ENCODE assay signal across 11 cellular contexts in genomic region chr22:27476729-27477128, GRCh38.
A peak's percentile ranks its signal among the peaks of the same experiment; 100 is the strongest.
DNase-seq lines count a peak whose midpoint lies in the region; ATAC-seq and TF ChIP-seq lines count a peak whose summit lies in the region.
"Had no signal": no experiment of that assay in that cellular context is flagged by ENCODE, and none has a peak within 500 bp of the region (broad histone marks: within the 10 kb centered on the region; RNA-seq: fewer than 3 reads in every experiment).

No MANE protein-coding gene starts in this region.

- H3K4ac ChIP-seq in mesenchymal stem cell (ENCODE audit: low read depth in 1 of 2, low read length in 2 of 2), result no peak overlapping the region

- H3K79me1 ChIP-seq in mesenchymal stem cell (replicated peaks; ENCODE audit: low read length, poor library complexity, severe bottlenecking), result peaks cover 2% of the 10 kb centered on the region

- no peaks in the 10 kb centered on the region for H3K9me3 Mint-ChIP-seq in chondrocyte (ENCODE audit: low read depth)
- peaks cover 4 to 5% of the 10 kb centered on the region in 2 donors for H3K9me3 Mint-ChIP-seq in stimulated activated naive B cell treated with anti-CD40 and anti-IgM and Interleukin-4, amounts not matched to agents 10 μg/mL and 1 μg/mL and 100 μg/mL, for 72 hours

- H3K36me3 ChIP-seq in MG63, result no peaks in the 10 kb centered on the region
- H3K36me3 ChIP-seq in mesenchymal stem cell (ENCODE audit: control insufficient read depth in 1 of 2, insufficient read depth in 2 of 2, low read depth in 1 of 2, low read length in 2 of 2), result no peaks in the 10 kb centered on the region
- H3K36me3 ChIP-seq in vagina, result no peaks in the 10 kb centered on the region

- peak overlapping the region in 1 of 2 experiments; percentile 48 for H3K18ac ChIP-seq in mesenchymal stem cell (ENCODE audit: low read depth in 1 of 2, low read length in 2 of 2)

- H3K27ac ChIP-seq in mesenchymal stem cell (ENCODE audit: low read length, poor library complexity, severe bottlenecking) (peak overlapping the region; percentile 95), vagina (no peak overlapping the region)

- H3K9me3 ChIP-seq in MG63 (no peaks in the 10 kb centered on the region), mesenchymal stem cell (ENCODE audit: control insufficient read depth, low read length) (no peaks in the 10 kb centered on the region), vagina (no peaks in the 10 kb centered on the region)

- intact Hi-C loops in vagina (cut with DNase I), result no loop called here

- no peaks in the 10 kb centered on the region for H3K27me3 Mint-ChIP-seq in chondrocyte (ENCODE audit: low read depth)
- peaks cover 0 to 4% of the 10 kb centered on the region in 2 donors for H3K27me3 Mint-ChIP-seq in stimulated activated naive B cell treated with anti-CD40 and anti-IgM and Interleukin-4, amounts not matched to agents 10 μg/mL and 1 μg/mL and 100 μg/mL, for 72 hours

- peak overlapping the region; percentile 85 for H3K27ac Mint-ChIP-seq in chondrocyte (ENCODE audit: unreplicated experiment)
- H3K27ac Mint-ChIP-seq in stimulated activated naive B cell treated with anti-CD40 and anti-IgM and Interleukin-4, amounts not matched to agents 10 μg/mL and 1 μg/mL and 100 μg/mL, for 72 hours, result no peak overlapping the region

- peak overlapping the region; percentile 49 for H2BK5ac ChIP-seq in mesenchymal stem cell (ENCODE audit: low read depth, low read length, poor library complexity, severe bottlenecking)

- DNase-seq in AG08396 (ENCODE audit: low spot score) (peak; percentile 67), MG63 (peak; percentile 69), chondrocyte (ENCODE audit: low spot score) (no peak), mesenchymal stem cell (peak; percentile 59), NCI-H2107 treated with DMSO at 0.1 percent for 48 hours (lab: John Stamatoyannopoulos, UW; ENCODE audit: unreplicated experiment) (no peak), vagina (ENCODE audit: extremely low spot score in 2 of 2) (no peak)
- DNase-seq in stimulated activated naive B cell treated with anti-CD40 and anti-IgM and Interleukin-4, amounts not matched to agents 10 μg/mL and 1 μg/mL and 100 μg/mL, for 72 hours, result no peak
- DNase-seq: AML-193, NCI-H1417, right cardiac atrium had no signal

- H3K4me1 ChIP-seq in mesenchymal stem cell (ENCODE audit: control insufficient read depth, insufficient read depth, low read depth, low read length), result peaks cover 39% of the 10 kb centered on the region
- peaks cover 9% of the 10 kb centered on the region for H3K4me1 ChIP-seq in vagina

- H3K9ac ChIP-seq in mesenchymal stem cell (ENCODE audit: low read length), result no peak overlapping the region

- H3K27me3 ChIP-seq in MG63 (no peaks in the 10 kb centered on the region), mesenchymal stem cell (ENCODE audit: control insufficient read depth in 1 of 2, insufficient read depth in 1 of 2, low read length in 2 of 2) (no peaks in the 10 kb centered on the region), vagina (no peaks in the 10 kb centered on the region)

- H2BK15ac ChIP-seq in mesenchymal stem cell (ENCODE audit: low read depth, poor library complexity, severe bottlenecking), result peak overlapping the region; percentile 34

- peak overlapping the region; percentile 32 for H4K8ac ChIP-seq in mesenchymal stem cell (ENCODE audit: low read length)

- no peak overlapping the region for H2AFZ ChIP-seq in mesenchymal stem cell (ENCODE audit: low read depth, low read length)

- no peak overlapping the region for H3K23ac ChIP-seq in mesenchymal stem cell (ENCODE audit: low read length in 2 of 2)

- peak overlapping the region; percentile 74 for H4K91ac ChIP-seq in mesenchymal stem cell (ENCODE audit: low read length)

- H3K4me1 Mint-ChIP-seq in chondrocyte (ENCODE audit: low read depth), result peaks cover 38% of the 10 kb centered on the region
- H3K4me1 Mint-ChIP-seq in stimulated activated naive B cell treated with anti-CD40 and anti-IgM and Interleukin-4, amounts not matched to agents 10 μg/mL and 1 μg/mL and 100 μg/mL, for 72 hours, result no peaks in the 10 kb centered on the region

- peak overlapping the region; percentile 93 for H2AK5ac ChIP-seq in mesenchymal stem cell (ENCODE audit: low read length, severe bottlenecking)

- H2BK120ac ChIP-seq in mesenchymal stem cell (ENCODE audit: low read depth, low read length), result no peak overlapping the region

- no peak for TF ChIP-seq POLR2A in vagina (IDR thresholded peaks at IDR 0.05)

- H3K36me3 Mint-ChIP-seq in chondrocyte (ENCODE audit: low read depth), result peaks cover 2% of the 10 kb centered on the region
- no peaks in the 10 kb centered on the region for H3K36me3 Mint-ChIP-seq in stimulated activated naive B cell treated with anti-CD40 and anti-IgM and Interleukin-4, amounts not matched to agents 10 μg/mL and 1 μg/mL and 100 μg/mL, for 72 hours

- H3K4me3 ChIP-seq in MG63, result no peak overlapping the region
- no peak overlapping the region for H3K4me3 ChIP-seq in mesenchymal stem cell (ENCODE audit: insufficient read depth in 1 of 2, low read depth in 1 of 2, low read length in 2 of 2)
- no peak overlapping the region for H3K4me3 ChIP-seq in vagina

- no peak overlapping the region for H3K14ac ChIP-seq in mesenchymal stem cell (ENCODE audit: low read length in 2 of 2)

- H2BK12ac ChIP-seq in mesenchymal stem cell (ENCODE audit: low read length in 2 of 2), result peak overlapping the region in 1 of 2 experiments; percentile 60

- H3K4me2 ChIP-seq in mesenchymal stem cell (ENCODE audit: low read length, poor library complexity, severe bottlenecking), result no peak overlapping the region

- H3K4me3 Mint-ChIP-seq in chondrocyte (ENCODE audit: unreplicated experiment), result no peak overlapping the region
- no peak overlapping the region for H3K4me3 Mint-ChIP-seq in stimulated activated naive B cell treated with anti-CD40 and anti-IgM and Interleukin-4, amounts not matched to agents 10 μg/mL and 1 μg/mL and 100 μg/mL, for 72 hours

- TF ChIP-seq CTCF in chondrocyte (IDR thresholded peaks at IDR 0.05) (no peak), vagina (IDR thresholded peaks at IDR 0.05) (no peak)

- ATAC-seq in stimulated activated naive B cell treated with anti-CD40 and anti-IgM and Interleukin-4, amounts not matched to agents 10 μg/mL and 1 μg/mL and 100 μg/mL, for 72 hours (replicated peaks), result no peak
- no peak for ATAC-seq in GM19351 (IDR thresholded peaks at IDR 0.05; ENCODE audit: unreplicated experiment)
- ATAC-seq: right cardiac atrium had no signal

- 11% methylated on average over 8 of the region's 8 CpGs for WGBS in mesenchymal stem cell

Comparison
In these comparisons a context has a peak if more than half of its experiments do, and no peak if none do; other contexts are left out.
1. DNase-seq: peak in AG08396 (single experiment), MG63 (single experiment) and mesenchymal stem cell (single experiment); none in chondrocyte (single experiment), NCI-H2107 treated with DMSO at 0.1 percent for 48 hours (single experiment), stimulated activated naive B cell treated with anti-CD40 and anti-IgM and Interleukin-4, amounts not matched to agents 10 μg/mL and 1 μg/mL and 100 μg/mL, for 72 hours (single experiment) and vagina (0 of 2).